Comparison of ENCODE assay signal across 22 cellular contexts in genomic region chr3:152827313-152827712, GRCh38. TPM values are rescaled to one million over a fixed set of nuclear protein-coding genes. Genes with fewer than 3 reads are reported as not detected.
DNase-seq lines count a peak whose midpoint lies in the region; ATAC-seq, FAIRE-seq and TF ChIP-seq lines count a peak whose summit lies in the region.
"Had no signal": no experiment of that assay in that cellular context is flagged by ENCODE, and none has a peak within 500 bp of the region (broad histone marks: within the 10 kb centered on the region; RNA-seq: fewer than 3 reads in every experiment).

No MANE protein-coding gene starts in this region.

- TF ChIP-seq RAD21 in HepG2 (CRISPR knock-in tag; IDR thresholded peaks at IDR 0.05) = no peak

- CTCF ChIA-PET in HepG2 (lab: Yijun Ruan, JAX; ENCODE audit: low intra/inter-chr PET ratio, low total read pairs) (no interaction called here), WTC11 (lab: Charles Lee) (no interaction called here)
- CTCF ChIA-PET in activated naive CD4-positive, alpha-beta T cell treated with anti-CD3 and anti-CD28 coated beads, Interleukin-2, amount 10 ng/mL, durations not matched to agents 7 days and 5 days (lab: Charles Lee) = no interaction called here

- TF ChIP-seq EP300 in HepG2 (IDR thresholded peaks at IDR 0.05; ENCODE audit: low read depth in 2 of 2, low read length in 2 of 2) = no peak
- no peak for TF ChIP-seq EP300 in HepG2 (CRISPR knock-in tag; IDR thresholded peaks at IDR 0.05; ENCODE audit: borderline replicate concordance)

- no peak for TF ChIP-seq CTCF in HepG2 (CRISPR knock-in tag; IDR thresholded peaks at IDR 0.05)
- no peak for TF ChIP-seq CTCF in right lobe of liver (IDR thresholded peaks at IDR 0.05)
- TF ChIP-seq CTCF in WTC11 (IDR thresholded peaks at IDR 0.05) = no peak

- H3K9me3 ChIP-seq in HepG2 (ENCODE audit: low read length) (no peaks in the 10 kb centered on the region), right lobe of liver (no peaks in the 10 kb centered on the region)
- H3K9me3 ChIP-seq: A549 had no signal

- no peaks in the 10 kb centered on the region for H3K4me1 Mint-ChIP-seq in WTC11
- H3K4me1 Mint-ChIP-seq in activated naive CD4-positive, alpha-beta T cell treated with anti-CD3 and anti-CD28 coated beads, Interleukin-2, amount 10 ng/mL, durations not matched to agents 7 days and 5 days = no peaks in the 10 kb centered on the region
- H3K4me1 Mint-ChIP-seq: CD4-positive, alpha-beta memory T cell; IgD-negative memory B cell had no signal

- H3K27me3 Mint-ChIP-seq in WTC11 (ENCODE audit: low read depth) = no peaks in the 10 kb centered on the region
- peaks cover 5% of the 10 kb centered on the region for H3K27me3 Mint-ChIP-seq in activated naive CD4-positive, alpha-beta T cell treated with anti-CD3 and anti-CD28 coated beads, Interleukin-2, amount 10 ng/mL, durations not matched to agents 7 days and 5 days

- no peak overlapping the region for H2AFZ ChIP-seq in HepG2 (ENCODE audit: low read length)
- H2AFZ ChIP-seq: GM23248 had no signal

- H3K4me3 ChIP-seq in HepG2 (replicated peaks in 1 of 3; ENCODE audit: insufficient read depth in 1 of 3, low read depth in 2 of 3, low read length in 3 of 3) (no peak overlapping the region), right lobe of liver (no peak overlapping the region)
- H3K4me3 ChIP-seq: A549, GM12878, GM23248 had no signal

- no peak overlapping the region for H3K27ac Mint-ChIP-seq in WTC11
- H3K27ac Mint-ChIP-seq in activated naive CD4-positive, alpha-beta T cell treated with anti-CD3 and anti-CD28 coated beads, Interleukin-2, amount 10 ng/mL, durations not matched to agents 7 days and 5 days = no peak overlapping the region
- H3K27ac Mint-ChIP-seq: CD14-positive monocyte; CD4-positive, alpha-beta memory T cell; HFFc6; IgD-negative memory B cell had no signal

- H3K9ac ChIP-seq in HepG2 (ENCODE audit: insufficient read depth, low read depth, low read length) = no peak overlapping the region
- H3K9ac ChIP-seq: GM23248 had no signal

- ATAC-seq in HepG2 = no peak
- no peak for ATAC-seq in right lobe of liver
- ATAC-seq in WTC11 = peak; percentile 47; the same call in 1 of the 2 replicates
- ATAC-seq: A549, GM12878, HCT116 had no signal

- H3K27ac ChIP-seq in HepG2 (ENCODE audit: extremely low read length, insufficient read depth, low read length) (no peak overlapping the region), right lobe of liver (no peak overlapping the region)
- H3K27ac ChIP-seq: 22Rv1, A549, GM23248, HL-60 had no signal

- no peaks in the 10 kb centered on the region for H3K9me3 Mint-ChIP-seq in WTC11
- no peaks in the 10 kb centered on the region for H3K9me3 Mint-ChIP-seq in activated naive CD4-positive, alpha-beta T cell treated with anti-CD3 and anti-CD28 coated beads, Interleukin-2, amount 10 ng/mL, durations not matched to agents 7 days and 5 days

- TF ChIP-seq POLR2A in HepG2 (IDR thresholded peaks at IDR 0.05; ENCODE audit: insufficient read depth in 1 of 2, low read depth in 2 of 2, low read length in 2 of 2) (no peak), right lobe of liver (IDR thresholded peaks at IDR 0.05) (no peak)

- H4K20me1 ChIP-seq in HepG2 (ENCODE audit: insufficient read depth, low read length) = no peaks in the 10 kb centered on the region

- 42% methylated on average over 3 of the region's 3 CpGs for WGBS in HepG2 (ENCODE audit: low lambda C conversion rate)
- 77% methylated on average over 2 of the region's 3 CpGs for WGBS in right lobe of liver (ENCODE audit: insufficient coverage, low coverage, low lambda C conversion rate, missing lambda C conversion rate)

- H3K36me3 Mint-ChIP-seq in WTC11 = no peaks in the 10 kb centered on the region
- H3K36me3 Mint-ChIP-seq in activated naive CD4-positive, alpha-beta T cell treated with anti-CD3 and anti-CD28 coated beads, Interleukin-2, amount 10 ng/mL, durations not matched to agents 7 days and 5 days = no peaks in the 10 kb centered on the region
- H3K36me3 Mint-ChIP-seq: CD14-positive monocyte; CD4-positive, alpha-beta memory T cell; IgD-negative memory B cell had no signal

- H3K4me1 ChIP-seq in HepG2 (ENCODE audit: insufficient read depth, low read length) (no peaks in the 10 kb centered on the region), right lobe of liver (peaks cover 0 to 3% (median 0%) of the 10 kb centered on the region in 4 donors)
- H3K4me1 ChIP-seq: A549 had no signal

- no TSS peak for BruUV-seq in HepG2 (replicated peaks; lab: Mats Ljungman, UMichigan)

- H3K36me3 ChIP-seq in HepG2 (replicated peaks in 1 of 2; ENCODE audit: control insufficient read depth in 1 of 2, insufficient read depth in 2 of 2, low read length in 2 of 2) (no peaks in the 10 kb centered on the region), right lobe of liver (no peaks in the 10 kb centered on the region)

- no peak for FAIRE-seq in HepG2 (lab: Jason Lieb, UNC)
- FAIRE-seq: A549, GM12878 had no signal

- no peak for DNase-seq in HepG2 (ENCODE audit: low spot score)
- DNase-seq in right lobe of liver = no peak
- no peak for DNase-seq in WTC11 (ENCODE audit: low spot score)
- peak; percentile 63 for DNase-seq in islet precursor cell
- DNase-seq in activated naive CD4-positive, alpha-beta T cell treated with anti-CD3 and anti-CD28 coated beads, Interleukin-2, amount 50 U/mL, for 16 hours = no peak
- DNase-seq in activated naive CD4-positive, alpha-beta T cell treated with anti-CD3 and anti-CD28 coated beads, Interleukin-2, amount 10 ng/mL, durations not matched to agents 7 days and 5 days = no peak
- DNase-seq in NAMALWA (ENCODE audit: low spot score) = no peak
- DNase-seq: AML-193; CD4-positive, alpha-beta memory T cell; DMS79 treated with DMSO at 0.1 percent for 48 hours; GM23248; H7; HFFc6 had no signal

- H3K4me2 ChIP-seq in HepG2 (ENCODE audit: low read depth, low read length) = no peak overlapping the region
- H3K4me2 ChIP-seq: A549 had no signal

- in situ Hi-C loops in HepG2 (cut with HindIII; ENCODE audit: extremely low pct_ligation_motif_present, low pct_unique_long_range_greater_than_20kb) = no loop called here

- POLR2A ChIA-PET in HepG2 (lab: Yijun Ruan, JAX) = no interaction called here
- POLR2A ChIA-PET in WTC11 (lab: Charles Lee) = no interaction called here

- intact Hi-C loops in HepG2 (cut with micrococcal nuclease; ENCODE audit: unreplicated experiment) (no loop called here), right lobe of liver (cut with DNase I) (no loop called here)

- H3K4me3 Mint-ChIP-seq in WTC11 = no peak overlapping the region
- no peak overlapping the region for H3K4me3 Mint-ChIP-seq in activated naive CD4-positive, alpha-beta T cell treated with anti-CD3 and anti-CD28 coated beads, Interleukin-2, amount 10 ng/mL, durations not matched to agents 7 days and 5 days
- H3K4me3 Mint-ChIP-seq: CD14-positive monocyte; CD4-positive, alpha-beta memory T cell; HFFc6; IgD-negative memory B cell had no signal

- H3K27me3 ChIP-seq in HepG2 (ENCODE audit: control insufficient read depth in 1 of 2, insufficient read depth in 2 of 2, low read length in 2 of 2) (no peaks in the 10 kb centered on the region), right lobe of liver (no peaks in the 10 kb centered on the region)

- H3K79me2 ChIP-seq in HepG2 (ENCODE audit: insufficient read depth, low read length) = no peaks in the 10 kb centered on the region

TF ChIP-seq in HepG2, 621 proteins besides CTCF, POLR2A, EP300 and RAD21 (continues in another document):
- TF ChIP-seq ZNF704 (CRISPR knock-in tag; IDR thresholded peaks at IDR 0.05; ENCODE audit: borderline replicate concordance) = no peak

RNA-seq across cellular contexts. Expression of gene P2RY1, which starts 7.6 kb away (rescaled TPM):
- total RNA-seq in HepG2 (2016; rRNA removed; fragmentation: Illumina TruSeq; extraction: Trizol) = not detected in 2 replicates
- not detected in 2 replicates for total RNA-seq in HepG2 (2016; cell fraction: cytosol; rRNA removed; fragmentation: Illumina TruSeq; extraction: Trizol; ENCODE audit: low read depth)
- not detected in 2 replicates for total RNA-seq in HepG2 (2016; cell fraction: insoluble cytoplasmic fraction; rRNA removed; fragmentation: Illumina TruSeq; extraction: Trizol)
- total RNA-seq in HepG2 (2016; cell fraction: membrane; rRNA removed; fragmentation: Illumina TruSeq; extraction: Trizol) = not detected in 2 replicates
- total RNA-seq in HepG2 (2016; cell fraction: nucleus; rRNA removed; fragmentation: Illumina TruSeq; extraction: Trizol) = not detected in 2 replicates
- not detected in 2 replicates for polyA plus RNA-seq in HepG2 (2011; rRNA removed)
- not detected in 2 replicates for polyA plus RNA-seq in HepG2 (2011; cell fraction: cytosol; rRNA removed)
- polyA plus RNA-seq in HepG2 (2011; cell fraction: nucleus; rRNA removed) = not detected in 2 replicates
- polyA plus RNA-seq in HepG2 (2012) = not detected in 2 replicates
- polyA plus RNA-seq in HepG2 (2016; cell fraction: cytosol; fragmentation: Illumina TruSeq; extraction: Trizol; ENCODE audit: low read depth) = not detected in 2 replicates
- polyA plus RNA-seq in HepG2 (2016; cell fraction: insoluble cytoplasmic fraction; fragmentation: Illumina TruSeq; extraction: Trizol; ENCODE audit: low read depth) = not detected in 2 replicates
- not detected in 2 replicates for polyA plus RNA-seq in HepG2 (2016; cell fraction: membrane; fragmentation: Illumina TruSeq; extraction: Trizol; ENCODE audit: low read depth)
- not detected in 2 replicates for polyA plus RNA-seq in HepG2 (2016; cell fraction: nucleus; fragmentation: Illumina TruSeq; extraction: Trizol; ENCODE audit: insufficient read depth, low read depth)
- polyA minus RNA-seq in HepG2 (2011; rRNA and poly(A)+ RNA removed; ENCODE audit: low replicate concordance) = 0.05 TPM in 1 of 2 replicates, not detected in the other
- polyA minus RNA-seq in HepG2 (2011; cell fraction: cytosol; rRNA and poly(A)+ RNA removed) = not detected in 2 replicates
- polyA minus RNA-seq in HepG2 (2011; cell fraction: nucleus; rRNA and poly(A)+ RNA removed) = not detected in 2 replicates
- total RNA-seq in right lobe of liver = 1 to 10 TPM in 4 of 6 experiments, under 1 TPM in 2; 0.84 to 1.7 (median 1.3) TPM
- total RNA-seq in WTC11 (2021) = 31.6 to 47.2 TPM (median 32.9 TPM) in 3 replicates
- total RNA-seq: G401, HFFc6 had no signal
- polyA plus RNA-seq: BJ; CD4-positive, alpha-beta memory T cell had no signal

Comparison
In these comparisons a context has a peak if more than half of its experiments do, and no peak if none do; other contexts are left out.
1. RNA of gene P2RY1, which starts 7.6 kb away (total RNA-seq): 31.6 to 47.2 TPM in WTC11; 0.84 to 1.7 TPM in right lobe of liver and not detected in HepG2; every median in the first group is over 10 times any median in the second.